Comparison of ENCODE assay signal across 8 cellular contexts in the genomic region with DNA sequence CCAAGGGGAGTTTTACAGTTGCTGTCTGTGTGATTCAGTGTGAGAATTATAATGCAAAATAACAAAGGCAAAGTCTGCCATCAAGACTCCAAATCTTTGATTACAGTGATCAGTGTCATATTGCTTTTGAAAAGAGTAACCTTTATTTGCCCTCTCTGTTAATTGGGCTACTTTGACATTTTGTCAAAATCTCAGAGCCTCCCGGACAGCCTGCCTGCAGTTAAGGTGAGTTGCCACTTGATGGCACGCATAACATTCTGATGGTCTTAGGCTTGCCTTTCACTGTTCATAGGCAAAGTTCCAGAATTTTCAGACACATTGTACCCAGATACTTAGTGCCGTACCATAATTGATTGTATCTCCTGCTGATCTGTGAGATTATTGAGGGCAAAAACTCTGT.
A peak's percentile ranks its signal among the peaks of the same experiment; 100 is the strongest.
DNase-seq lines count a peak whose midpoint lies in the region; ATAC-seq and TF ChIP-seq lines count a peak whose summit lies in the region.

No MANE protein-coding gene starts in this region.

- H3K4me3 ChIP-seq in HFF-Myc (replicated peaks; ENCODE audit: low read depth, low read length): no peak overlapping the region

- H3K27ac Mint-ChIP-seq in activated naive CD8-positive, alpha-beta T cell treated with anti-CD3 and anti-CD28 coated beads, Interleukin-2, amount 50 U/mL, for 24 hours: no peak overlapping the region

- peak; percentile 23 for DNase-seq in ELR (ENCODE audit: low read depth)
- no peak for DNase-seq in HFF-Myc (ENCODE audit: extremely low read depth, low read depth)
- DNase-seq in OCI-M1 (lab: John Stamatoyannopoulos, UW): peak; percentile 39
- peak; percentile 46 for DNase-seq in iPS-NIHi11 (ENCODE audit: low spot score)
- no peak for DNase-seq in GDM1 (lab: John Stamatoyannopoulos, UW)
- no peak for DNase-seq in AG08395 (ENCODE audit: low spot score)
- no peak for DNase-seq in T-helper 2 cell
- no peak for DNase-seq in activated naive CD8-positive, alpha-beta T cell treated with anti-CD3 and anti-CD28 coated beads, Interleukin-2, amount 50 U/mL, for 24 hours

- peak; percentile 22 for TF ChIP-seq CTCF in HFF-Myc (IDR thresholded peaks at IDR 0.05; ENCODE audit: low read depth, low read length, missing control alignments)

- H3K27me3 Mint-ChIP-seq in activated naive CD8-positive, alpha-beta T cell treated with anti-CD3 and anti-CD28 coated beads, Interleukin-2, amount 50 U/mL, for 24 hours: no peaks in the 10 kb centered on the region

- no peak overlapping the region for H3K4me3 Mint-ChIP-seq in activated naive CD8-positive, alpha-beta T cell treated with anti-CD3 and anti-CD28 coated beads, Interleukin-2, amount 50 U/mL, for 24 hours

- H3K4me1 Mint-ChIP-seq in activated naive CD8-positive, alpha-beta T cell treated with anti-CD3 and anti-CD28 coated beads, Interleukin-2, amount 50 U/mL, for 24 hours: no peaks in the 10 kb centered on the region

- ATAC-seq in activated naive CD8-positive, alpha-beta T cell treated with anti-CD3 and anti-CD28 coated beads, Interleukin-2, amount 50 U/mL, for 24 hours: no peak

- H3K9me3 Mint-ChIP-seq in activated naive CD8-positive, alpha-beta T cell treated with anti-CD3 and anti-CD28 coated beads, Interleukin-2, amount 50 U/mL, for 24 hours: no peaks in the 10 kb centered on the region

- H3K36me3 Mint-ChIP-seq in activated naive CD8-positive, alpha-beta T cell treated with anti-CD3 and anti-CD28 coated beads, Interleukin-2, amount 50 U/mL, for 24 hours (ENCODE audit: low read depth): no peaks in the 10 kb centered on the region

Comparison
In these comparisons a context has a peak if more than half of its experiments do, and no peak if none do; other contexts are left out.
1. DNase-seq: peak in ELR (single experiment), OCI-M1 (single experiment) and iPS-NIHi11 (single experiment); none in HFF-Myc (single experiment), GDM1 (single experiment), AG08395 (single experiment), T-helper 2 cell (0 of 5) and activated naive CD8-positive, alpha-beta T cell treated with anti-CD3 and anti-CD28 coated beads, Interleukin-2, amount 50 U/mL, for 24 hours (single experiment).